Comparison of ENCODE assay signal across 11 cellular contexts in the genomic region with DNA sequence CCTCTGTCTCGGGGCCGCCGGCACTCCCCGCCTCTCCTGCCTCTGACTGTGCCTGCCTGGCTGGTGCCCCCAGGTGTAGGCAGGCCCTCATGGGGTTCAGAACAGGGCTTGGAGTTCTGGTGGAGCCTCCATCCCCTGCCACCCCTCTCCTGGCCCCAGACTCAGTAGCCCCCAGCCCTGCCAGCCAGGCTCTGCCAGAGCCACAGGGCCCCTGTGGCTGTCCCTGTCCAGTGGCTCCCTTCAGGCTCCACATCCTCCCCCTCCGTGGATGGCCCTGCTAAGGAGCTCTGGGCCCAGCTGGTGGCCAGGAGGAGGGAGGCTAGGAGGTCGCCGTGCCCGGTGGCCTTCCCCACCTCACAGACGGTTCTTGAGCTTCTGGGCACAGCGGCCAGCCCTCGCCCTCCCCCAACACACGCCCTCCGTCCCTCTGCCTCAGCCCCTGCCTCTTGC. TPM values are rescaled to one million over a fixed set of nuclear protein-coding genes. Genes with fewer than 3 reads are reported as not detected.
DNase-seq lines count a peak whose midpoint lies in the region; ATAC-seq and TF ChIP-seq lines count a peak whose summit lies in the region.
"Had no signal": no experiment of that assay in that cellular context is flagged by ENCODE, and none has a peak within 500 bp of the region (broad histone marks: within the 10 kb centered on the region; RNA-seq: fewer than 3 reads in every experiment).

No MANE protein-coding gene starts in this region.

- no peaks in the 10 kb centered on the region for H3K36me3 Mint-ChIP-seq in GM23338 (ENCODE audit: low read depth)
- no peaks in the 10 kb centered on the region for H3K36me3 Mint-ChIP-seq in brain

- no peak for TF ChIP-seq CTCF in GM23338 (conservative IDR thresholded peaks at IDR 0.05; ENCODE audit: low read depth in 2 of 2)
- TF ChIP-seq CTCF in brain (conservative IDR thresholded peaks at IDR 0.05) = no peak

- H3K9me3 Mint-ChIP-seq in GM23338 (no peaks in the 10 kb centered on the region), brain (no peaks in the 10 kb centered on the region)

- H3K4me1 ChIP-seq in GM23338 (ENCODE audit: insufficient read depth) (peaks cover 18% of the 10 kb centered on the region), iPS-15b (ENCODE audit: control insufficient read depth, insufficient read depth, low read length) (peaks cover 12% of the 10 kb centered on the region)

- H3K36me3 ChIP-seq in GM23338 (ENCODE audit: insufficient read depth) (no peaks in the 10 kb centered on the region), iPS-15b (ENCODE audit: control insufficient read depth, insufficient read depth, low read length) (peaks cover 11% of the 10 kb centered on the region)

- peaks cover 15% of the 10 kb centered on the region for H3K27me3 Mint-ChIP-seq in GM23338 (ENCODE audit: insufficient read depth, low read depth, poor library complexity)
- H3K27me3 Mint-ChIP-seq in brain = no peaks in the 10 kb centered on the region
- H3K27me3 Mint-ChIP-seq: B cell had no signal

- H3K4me1 Mint-ChIP-seq in GM23338 = peaks cover 12% of the 10 kb centered on the region; the same call in 2 of the 3 replicates
- H3K4me1 Mint-ChIP-seq in brain = peaks cover 55% of the 10 kb centered on the region

- peak overlapping the region; percentile 84; the same call in 1 of the 2 replicates for H3K4me2 ChIP-seq in GM23338
- H3K4me2 ChIP-seq: KMS-11 had no signal

- H3K27ac Mint-ChIP-seq in GM23338 (no peak overlapping the region), brain (peak overlapping the region; percentile 81 to 100 (median 96))
- H3K27ac Mint-ChIP-seq: B cell had no signal

- no peak overlapping the region for H3K27ac ChIP-seq in GM23338 (ENCODE audit: low read depth)
- peak overlapping the region in 17 of 21 experiments; percentile 5 to 83 (median 66) for H3K27ac ChIP-seq in skin epidermis
- H3K27ac ChIP-seq: KMS-11 had no signal

- H3F3A ChIP-seq in GM23338 (replicated peaks; ENCODE audit: low read depth) = 0 out of 2 replicates have a peak, but pooled peaks cover 3% of the 10 kb centered on the region

- no peak for ATAC-seq in GM23338
- no peak for ATAC-seq in stimulated activated naive CD8-positive, alpha-beta T cell treated with anti-CD3 and anti-CD28 coated beads, Interleukin-15, Interleukin-2, amounts not matched to agents 100 U/mL and 50 U/mL, for 24 hours

- H3K4me3 ChIP-seq in GM23338 (no peak overlapping the region), iPS-15b (ENCODE audit: low read depth, low read length) (no peak overlapping the region), skin epidermis (no peak overlapping the region)

- H3K9me3 ChIP-seq in iPS-15b (ENCODE audit: control insufficient read depth, insufficient read depth, low read length) = no peaks in the 10 kb centered on the region

- DNase-seq in GM23338 (ENCODE audit: low spot score) = no peak
- no peak for DNase-seq in stimulated activated CD4-positive, alpha-beta T cell treated with anti-CD3 and anti-CD28 coated beads, Interleukin-1b, Interleukin-23, amount 100 ng/mL, for 48 hours
- DNase-seq in foreskin melanocyte = no peak
- DNase-seq in stimulated activated naive CD8-positive, alpha-beta T cell treated with anti-CD3 and anti-CD28 coated beads, Interleukin-15, Interleukin-2, amounts not matched to agents 100 U/mL and 50 U/mL, for 24 hours = no peak
- DNase-seq in pons (ENCODE audit: low spot score) = no peak
- DNase-seq: NCI-H2081 treated with DMSO at 0.1 percent for 48 hours had no signal

- H3K9ac ChIP-seq in iPS-15b (ENCODE audit: low read depth, low read length) = peak overlapping the region; percentile 81
- H3K9ac ChIP-seq: KMS-11 had no signal

- H3K4me3 Mint-ChIP-seq in GM23338 (no peak overlapping the region), brain (no peak overlapping the region)
- H3K4me3 Mint-ChIP-seq: B cell had no signal

- no peaks in the 10 kb centered on the region; the same call in 1 of the 2 replicates for H4K20me1 ChIP-seq in GM23338 (replicated peaks; ENCODE audit: insufficient read depth)

- no peaks in the 10 kb centered on the region for H3K79me2 ChIP-seq in GM23338 (replicated peaks; ENCODE audit: insufficient read depth)

- H3K9me2 ChIP-seq in GM23338 (ENCODE audit: insufficient read depth) = no peaks in the 10 kb centered on the region

- no peaks in the 10 kb centered on the region; the same call in 1 of the 2 replicates for H3K27me3 ChIP-seq in GM23338 (ENCODE audit: insufficient read depth)
- no peaks in the 10 kb centered on the region for H3K27me3 ChIP-seq in iPS-15b (ENCODE audit: control insufficient read depth, insufficient read depth, low read length)

- no peak overlapping the region for H2AFZ ChIP-seq in GM23338

TF ChIP-seq in GM23338, 12 proteins besides CTCF, POLR2A, EP300 and RAD21:
- TF ChIP-seq, protein P1, sequence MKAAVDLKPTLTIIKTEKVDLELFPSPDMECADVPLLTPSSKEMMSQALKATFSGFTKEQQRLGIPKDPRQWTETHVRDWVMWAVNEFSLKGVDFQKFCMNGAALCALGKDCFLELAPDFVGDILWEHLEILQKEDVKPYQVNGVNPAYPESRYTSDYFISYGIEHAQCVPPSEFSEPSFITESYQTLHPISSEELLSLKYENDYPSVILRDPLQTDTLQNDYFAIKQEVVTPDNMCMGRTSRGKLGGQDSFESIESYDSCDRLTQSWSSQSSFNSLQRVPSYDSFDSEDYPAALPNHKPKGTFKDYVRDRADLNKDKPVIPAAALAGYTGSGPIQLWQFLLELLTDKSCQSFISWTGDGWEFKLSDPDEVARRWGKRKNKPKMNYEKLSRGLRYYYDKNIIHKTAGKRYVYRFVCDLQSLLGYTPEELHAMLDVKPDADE (IDR thresholded peaks at IDR 0.05) = no peak
- no peak for TF ChIP-seq CREB1 (CRISPR knock-in tag; IDR thresholded peaks at IDR 0.05; ENCODE audit: low read depth)

RNA-seq across cellular contexts. Expression of gene TRMT61A, which starts 12.5 kb away (rescaled TPM):
- total RNA-seq in GM23338 (2014; rRNA removed; shearing (Covaris generic)) = 22.0 and 28.2 TPM in 2 replicates
- 13.2 and 13.4 TPM in 2 replicates for polyA plus RNA-seq in GM23338 (2016; fragmentation: Nextera tagmentation; extraction: Ambion mirVana)
- polyA plus RNA-seq in brain (ENCODE audit: insufficient read depth, low read depth, low replicate concordance) = 17.1 TPM

RNA-seq across cellular contexts. Expression of gene CKB, which starts 18.9 kb away (rescaled TPM):
- 504 and 604 TPM in 2 replicates for total RNA-seq in GM23338 (2014; rRNA removed; shearing (Covaris generic))
- polyA plus RNA-seq in GM23338 (2016; fragmentation: Nextera tagmentation; extraction: Ambion mirVana) = 846 and 852 TPM in 2 replicates
- polyA plus RNA-seq in brain (ENCODE audit: insufficient read depth, low read depth, low replicate concordance) = 2,462 TPM

RNA-seq across cellular contexts. Expression of gene BAG5, which starts 20.9 kb away (rescaled TPM):
- 25.4 and 29.2 TPM in 2 replicates for total RNA-seq in GM23338 (2014; rRNA removed; shearing (Covaris generic))
- 16.4 and 21.1 TPM in 2 replicates for polyA plus RNA-seq in GM23338 (2016; fragmentation: Nextera tagmentation; extraction: Ambion mirVana)
- polyA plus RNA-seq in brain (ENCODE audit: insufficient read depth, low read depth, low replicate concordance) = 19.6 TPM

RNA-seq across cellular contexts. Expression of gene COA8, which starts 21.2 kb away (rescaled TPM):
- total RNA-seq in GM23338 (2014; rRNA removed; shearing (Covaris generic)) = 61.3 and 82.6 TPM in 2 replicates
- polyA plus RNA-seq in GM23338 (2016; fragmentation: Nextera tagmentation; extraction: Ambion mirVana) = 129 and 130 TPM in 2 replicates
- polyA plus RNA-seq in brain (ENCODE audit: insufficient read depth, low read depth, low replicate concordance) = 83.6 TPM
